In genomic region chr7:158473946-158474345, GRCh38 we compare ENCODE assay signal across 30 cellular contexts.
"Had no signal": no experiment of that assay in that cellular context is flagged by ENCODE, and none has a peak within 500 bp of the region (broad histone marks: within the 10 kb centered on the region; RNA-seq: fewer than 3 reads in every experiment).

No MANE protein-coding gene starts in this region.

- H3K36me3 ChIP-seq: esophagus muscularis mucosa, gastrocnemius medialis, heart left ventricle, WERI-Rb-1 had no signal

- ATAC-seq: activated CD4-positive, CD25-positive, alpha-beta regulatory T cell treated with anti-CD3 and anti-CD28 coated beads, Interleukin-2, amount 50 U/mL, for 24 hours; activated CD8-positive, alpha-beta T cell treated with anti-CD3 and anti-CD28 coated beads for 36 hours; activated T-cell treated with anti-CD3 and anti-CD28 coated beads, Interleukin-2, amount 50 U/mL, for 4 hours; activated T-helper 17 cell treated with anti-CD3 and anti-CD28 coated beads, Interleukin-2, amount 50 U/mL, for 72 hours; effector memory CD8-positive, alpha-beta T cell; foreskin keratinocyte; gastrocnemius medialis; T-helper 17 cell had no signal

- H3K4me1 ChIP-seq: foreskin keratinocyte, gastrocnemius medialis, heart left ventricle had no signal

- FAIRE-seq: astrocyte, colon had no signal

- H3K27ac ChIP-seq: esophagus muscularis mucosa, foreskin keratinocyte, gastrocnemius medialis, WERI-Rb-1 had no signal

- H3K9me3 Mint-ChIP-seq: activated B cell treated with CpG ODN at 0.5 μM for 24 hours; activated CD8-positive, alpha-beta T cell treated with anti-CD3 and anti-CD28 coated beads for 36 hours; activated T-cell treated with anti-CD3 and anti-CD28 coated beads, Interleukin-2, amount 50 U/mL, for 4 hours; activated T-helper 17 cell treated with anti-CD3 and anti-CD28 coated beads, Interleukin-2, amount 50 U/mL, for 72 hours; effector memory CD8-positive, alpha-beta T cell; T-helper 2 cell treated with Interferon-gamma antibody and Interleukin-4, amounts not matched to agents 5 μg/mL and 100 μg/mL, for 36 hours had no signal

- H3K4me1 Mint-ChIP-seq: activated B cell treated with CpG ODN at 0.5 μM for 24 hours; activated T-helper 17 cell treated with anti-CD3 and anti-CD28 coated beads, Interleukin-2, amount 50 U/mL, for 72 hours had no signal

- H3K27me3 ChIP-seq: foreskin keratinocyte had no signal

- H3K4me3 Mint-ChIP-seq: activated B cell treated with CpG ODN at 0.5 μM for 24 hours; activated CD8-positive, alpha-beta T cell treated with anti-CD3 and anti-CD28 coated beads for 36 hours; activated naive CD8-positive, alpha-beta T cell; activated T-cell treated with anti-CD3 and anti-CD28 coated beads, Interleukin-2, amount 50 U/mL, for 4 hours; activated T-helper 17 cell treated with anti-CD3 and anti-CD28 coated beads, Interleukin-2, amount 50 U/mL, for 72 hours; effector memory CD8-positive, alpha-beta T cell; T-helper 17 cell; T-helper 2 cell treated with Interferon-gamma antibody and Interleukin-4, amounts not matched to agents 5 μg/mL and 100 μg/mL, for 36 hours had no signal

- H3K27ac Mint-ChIP-seq: activated B cell treated with CpG ODN at 0.5 μM for 24 hours; activated CD8-positive, alpha-beta T cell treated with anti-CD3 and anti-CD28 coated beads for 36 hours; activated naive CD8-positive, alpha-beta T cell; activated T-helper 17 cell treated with anti-CD3 and anti-CD28 coated beads, Interleukin-2, amount 50 U/mL, for 72 hours; effector memory CD8-positive, alpha-beta T cell; T-helper 17 cell; T-helper 2 cell treated with Interferon-gamma antibody and Interleukin-4, amounts not matched to agents 5 μg/mL and 100 μg/mL, for 36 hours had no signal

- H3K36me3 Mint-ChIP-seq: activated naive CD8-positive, alpha-beta T cell had no signal

- H3K4me3 ChIP-seq: esophagus muscularis mucosa, gastrocnemius medialis, heart left ventricle had no signal

- DNase-seq: activated B cell treated with CpG ODN at 0.5 μM for 24 hours; activated CD4-positive, alpha-beta T cell treated with anti-CD3 and anti-CD28 coated beads for 48 hours; activated CD4-positive, alpha-beta T cell treated with anti-CD3 and anti-CD28 coated beads, Interleukin-2, amount 50 U/mL, for 1 hour; activated CD4-positive, alpha-beta T cell treated with anti-CD3 and anti-CD28 coated beads, Interleukin-2, amount 50 U/mL, for 48 hours; activated CD8-positive, alpha-beta memory T cell treated with anti-CD3 and anti-CD28 coated beads for 24 hours; activated CD8-positive, alpha-beta T cell treated with anti-CD3 and anti-CD28 coated beads for 36 hours; activated effector memory CD4-positive, alpha-beta T cell treated with Interleukin-2 at 50 U/mL for 16 hours; activated gamma-delta T cell treated with Interleukin-2 at 50 U/mL for 16 hours; activated naive CD4-positive, alpha-beta T cell treated with anti-CD3 and anti-CD28 coated beads, Interleukin-2, amount 50 U/mL, for 16 hours; activated naive CD4-positive, alpha-beta T cell treated with Interleukin-2 at 50 U/mL for 16 hours; activated T-cell treated with anti-CD3 and anti-CD28 coated beads, Interleukin-2, amount 50 U/mL, for 4 hours; amniotic stem cell; cortex of kidney; dermis blood vessel endothelial cell; effector CD4-positive, alpha-beta T cell; effector memory CD8-positive, alpha-beta T cell; erythroblast; foreskin keratinocyte; gastrocnemius medialis; heart left ventricle; T-helper 17 cell; T1000; WERI-Rb-1 had no signal

- H3K9me3 ChIP-seq: esophagus muscularis mucosa, gastrocnemius medialis, heart left ventricle had no signal
